Comparison of ENCODE assay signal across 8 cellular contexts in the genomic region with DNA sequence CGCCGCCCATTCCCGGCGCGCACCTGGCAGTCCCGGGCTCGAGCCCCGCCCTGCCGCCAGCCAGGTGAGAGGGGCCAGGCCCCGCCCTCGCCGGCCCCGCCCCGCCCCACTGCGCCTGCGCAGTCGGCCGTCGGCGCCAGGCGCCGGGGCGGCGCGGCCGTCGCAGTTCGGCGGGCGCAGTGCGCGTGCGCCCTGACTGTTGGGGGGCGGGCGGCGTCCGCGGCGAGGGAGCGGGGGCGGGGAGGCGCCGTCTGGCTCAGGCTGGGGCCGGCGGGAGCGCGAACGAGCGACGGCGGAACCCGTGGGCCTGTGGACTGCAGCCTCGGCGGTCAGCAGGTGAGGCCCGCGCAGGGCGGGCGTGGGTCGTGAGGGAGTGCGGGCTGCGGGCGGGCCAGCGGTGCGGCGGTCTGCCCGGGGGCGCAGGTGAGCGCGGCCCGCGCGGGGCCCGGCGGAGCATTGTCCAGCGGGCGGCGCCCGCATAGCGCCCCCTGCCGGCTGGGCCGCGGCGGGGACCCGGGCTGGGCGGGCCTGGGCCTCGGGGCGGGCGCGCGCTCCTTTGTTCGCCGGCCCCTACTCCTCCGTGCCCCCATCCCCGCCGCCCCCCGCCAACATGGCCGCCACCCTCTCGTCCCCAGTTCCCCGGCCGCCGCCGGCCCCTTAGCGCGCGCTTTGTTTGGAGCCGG. TPM values are rescaled to one million over a fixed set of nuclear protein-coding genes. Genes with fewer than 3 reads are reported as not detected.
A peak's percentile ranks its signal among the peaks of the same experiment; 100 is the strongest.
DNase-seq lines count a peak whose midpoint lies in the region; ATAC-seq and TF ChIP-seq lines count a peak whose summit lies in the region.

A gene (plus strand): TSS at position 242 of the 683 bp plus-strand sequence. CDS start 38,096 bp downstream, outside the sequence.

- TF ChIP-seq POLR2A in suprapubic skin (IDR thresholded peaks at IDR 0.05), result no peak

- no peaks in the 10 kb centered on the region for H3K36me3 ChIP-seq in suprapubic skin

- no peaks in the 10 kb centered on the region for H3K9me3 ChIP-seq in suprapubic skin

- H3K4me1 ChIP-seq in suprapubic skin, result peaks cover 38% of the 10 kb centered on the region

- H3K4me3 ChIP-seq in suprapubic skin, result peak within 1 kb of the TSS; percentile 88

- H3K27me3 ChIP-seq in suprapubic skin, result no peaks in the 10 kb centered on the region

- DNase-seq in G401 (ENCODE audit: low spot score) (peak; percentile 67), KG1 (lab: John Stamatoyannopoulos, UW) (peak; percentile 43), SK-N-DZ (ENCODE audit: low spot score) (peak; percentile 35), germinal center (ENCODE audit: low spot score) (peak; percentile 96), occipital lobe (lab: John Stamatoyannopoulos, UW) (peak; percentile 65), suprapubic skin (ENCODE audit: low spot score in 2 of 2) (peak; percentile 73 to 79)
- DNase-seq in activated naive CD4-positive, alpha-beta T cell treated with Interleukin-2 at 50 U/mL for 16 hours, result peak; percentile 87

- WGBS in suprapubic skin, result no CpG with 5 or more reads among the region's 106 CpGs

- no peak for TF ChIP-seq EP300 in suprapubic skin (IDR thresholded peaks at IDR 0.05)

- peak; percentile 41 to 53 for TF ChIP-seq CTCF in suprapubic skin (IDR thresholded peaks at IDR 0.05)

- ATAC-seq in GM21723 (IDR thresholded peaks at IDR 0.05; ENCODE audit: unreplicated experiment), result peak; percentile 88

- in situ Hi-C loops in G401 (cut with HindIII; ENCODE audit: low sequenced_read_pairs), result no loop called here

- H3K27ac ChIP-seq in suprapubic skin, result peak within 1 kb of the TSS; percentile 92

RNA-seq across cellular contexts. Expression of the gene that starts here (rescaled TPM):
- 63.9 and 84.5 TPM in 2 replicates for total RNA-seq in G401 (2014; rRNA removed; shearing (Covaris generic))
- polyA plus RNA-seq in SK-N-DZ (2014; cell fraction: cytosol; rRNA removed), result 64.8 and 65.7 TPM in 2 replicates
- polyA plus RNA-seq in SK-N-DZ (2014; cell fraction: nucleus; rRNA removed), result 40.7 and 61.2 TPM in 2 replicates
- total RNA-seq in occipital lobe (361 TPM), suprapubic skin (10 to 100 TPM; 44.9 to 60.3 (median 54.4) TPM)

Comparison
In these comparisons a context has a peak if more than half of its experiments do, and no peak if none do; other contexts are left out.
1. Peak in every context shown above with its lines: DNase-seq, ATAC-seq, H3K4me3 ChIP-seq and H3K27ac ChIP-seq.
2. DNase-seq: peak in every context shown above with its lines; median percentile 96 in germinal center; 87 in activated naive CD4-positive, alpha-beta T cell treated with Interleukin-2 at 50 U/mL for 16 hours; 76 in suprapubic skin; 67 in G401; 65 in occipital lobe; 43 in KG1; 35 in SK-N-DZ.